8 cellular contexts compared by ENCODE assay signal in genomic region chr5:140295414-140295813, GRCh38. TPM values are rescaled to one million over a fixed set of nuclear protein-coding genes. Genes with fewer than 3 reads are reported as not detected.
A peak's percentile ranks its signal among the peaks of the same experiment; 100 is the strongest.
DNase-seq lines count a peak whose midpoint lies in the region; ATAC-seq and TF ChIP-seq lines count a peak whose summit lies in the region.

No MANE protein-coding gene starts in this region.

- peaks cover 57% of the 10 kb centered on the region for H3K4me1 ChIP-seq in upper lobe of right lung

- DNase-seq in AML-193 (lab: John Stamatoyannopoulos, UW) (peak; percentile 42 to 60), left ventricle myocardium superior (no peak), upper lobe of right lung (no peak)

- no peaks in the 10 kb centered on the region for H3K9me3 ChIP-seq in upper lobe of right lung

- intact Hi-C loops in left ventricle myocardium superior (cut with micrococcal nuclease) (no loop called here), upper lobe of right lung (cut with DNase I) (no loop called here)

- no peak overlapping the region for H3K4me3 ChIP-seq in upper lobe of right lung

- peak overlapping the region; percentile 8 for H3K27ac ChIP-seq in upper lobe of right lung

- no peak for TF ChIP-seq CTCF in upper lobe of right lung (IDR thresholded peaks at IDR 0.05)

- peaks cover 9% of the 10 kb centered on the region for H3K36me3 ChIP-seq in upper lobe of right lung

- H3K27me3 ChIP-seq in upper lobe of right lung: no peaks in the 10 kb centered on the region

- ATAC-seq in HG03103 (IDR thresholded peaks at IDR 0.05; ENCODE audit: low read depth, unreplicated experiment) (peak; percentile 60), SK-N-SH treated with all-trans-retinoic acid at 6 μM for 48 hours (peak; percentile 86), left ventricle myocardium superior (peak; percentile 83), upper lobe of right lung (peak; percentile 88), HG02840 (IDR thresholded peaks at IDR 0.05; ENCODE audit: low FRiP score, unreplicated experiment) (no peak), GM21360 (IDR thresholded peaks at IDR 0.05; ENCODE audit: unreplicated experiment) (no peak), HG03135 (IDR thresholded peaks at IDR 0.05; ENCODE audit: unreplicated experiment) (no peak)

TF ChIP-seq in SK-N-SH treated with all-trans-retinoic acid at 6 μM for 48 hours, 23 proteins besides CTCF, POLR2A, EP300 and RAD21:
- TF ChIP-seq ISL1 (CRISPR knock-in tag; IDR thresholded peaks at IDR 0.05): peak; percentile 93
- TF ChIP-seq PATZ1 (CRISPR knock-in tag; IDR thresholded peaks at IDR 0.05; ENCODE audit: borderline replicate concordance): peak; percentile 54; the same call in 1 of the 2 replicates
- TF ChIP-seq ESRRG (CRISPR knock-in tag; IDR thresholded peaks at IDR 0.05): no peak
- TF ChIP-seq GLIS3 (CRISPR knock-in tag; IDR thresholded peaks at IDR 0.05): peak; percentile 83; the same call in 1 of the 2 replicates
- TF ChIP-seq ZFP30 (CRISPR knock-in tag; IDR thresholded peaks at IDR 0.05): no peak
- no peak for TF ChIP-seq RARB (CRISPR knock-in tag; IDR thresholded peaks at IDR 0.05)
- peak; percentile 64; the same call in 1 of the 2 replicates for TF ChIP-seq CSDC2 (CRISPR knock-in tag; IDR thresholded peaks at IDR 0.05)
- TF ChIP-seq ZNF565 (CRISPR knock-in tag; conservative IDR thresholded peaks at IDR 0.05; ENCODE audit: low read depth): no peak
- TF ChIP-seq ZFP3 (CRISPR knock-in tag; IDR thresholded peaks at IDR 0.05): peak; percentile 81
- TF ChIP-seq CREB5 (CRISPR knock-in tag; IDR thresholded peaks at IDR 0.05; ENCODE audit: low read depth): peak; percentile 91

RNA-seq across cellular contexts. Expression of gene PFDN1, which starts 7.5 kb away (rescaled TPM):
- total RNA-seq in left ventricle myocardium superior (68.1 TPM), upper lobe of right lung (54.0 TPM)

RNA-seq across cellular contexts. Expression of gene HBEGF, which starts 51.0 kb away (rescaled TPM):
- total RNA-seq in left ventricle myocardium superior (21.9 TPM), upper lobe of right lung (44.3 TPM)

Comparison
In these comparisons a context has a peak if more than half of its experiments do, and no peak if none do; other contexts are left out.
1. DNase-seq: peak in AML-193 (2 of 2); none in left ventricle myocardium superior (single experiment) and upper lobe of right lung (single experiment).
2. ATAC-seq: peak in HG03103 (single experiment), SK-N-SH treated with all-trans-retinoic acid at 6 μM for 48 hours (single experiment), left ventricle myocardium superior (single experiment) and upper lobe of right lung (single experiment); none in HG02840 (single experiment), GM21360 (single experiment) and HG03135 (single experiment).